ENCODE assay signal across 9 cellular contexts in genomic region chr4:76748649-76749048, GRCh38.
DNase-seq lines count a peak whose midpoint lies in the region; ATAC-seq, FAIRE-seq and TF ChIP-seq lines count a peak whose summit lies in the region.
"Had no signal": no experiment of that assay in that cellular context is flagged by ENCODE, and none has a peak within 500 bp of the region (broad histone marks: within the 10 kb centered on the region; RNA-seq: fewer than 3 reads in every experiment).

No MANE protein-coding gene starts in this region.

- peaks cover 18% of the 10 kb centered on the region for H3K4me1 Mint-ChIP-seq in endothelial cell (ENCODE audit: unreplicated experiment)

- peak; percentile 10 for FAIRE-seq in small intestine (lab: Jason Lieb, UNC)

- TF ChIP-seq CTCF in endothelial cell (IDR thresholded peaks at IDR 0.05; ENCODE audit: unreplicated experiment), result peak; percentile 19

- 0 out of 2 replicates have a peak, but pooled peaks cover 13% of the 10 kb centered on the region for H4K20me1 ChIP-seq in BLaER1

- no peak overlapping the region for H3K9ac ChIP-seq in BLaER1

- H3K27me3 Mint-ChIP-seq in endothelial cell (ENCODE audit: unreplicated experiment), result peaks cover 1% of the 10 kb centered on the region

- WGBS in small intestine, 3 donors, result 6 to 21% (median 12%) methylated on average over 6 of the region's 6 CpGs

- H3K36me3 Mint-ChIP-seq in endothelial cell (ENCODE audit: low read depth, unreplicated experiment), result no peaks in the 10 kb centered on the region
- H3K36me3 Mint-ChIP-seq: activated naive CD8-positive, alpha-beta T cell had no signal

- peaks cover 79% of the 10 kb centered on the region for H3K36me3 ChIP-seq in BLaER1
- H3K36me3 ChIP-seq in small intestine (ENCODE audit: control insufficient read depth in 2 of 2, insufficient read depth in 2 of 2, low read length in 2 of 2), result peaks cover 0 to 15% of the 10 kb centered on the region in 2 donors

- H3K4me3 ChIP-seq in BLaER1, result no peak overlapping the region
- H3K4me3 ChIP-seq in small intestine (ENCODE audit: low read depth in 1 of 2, low read length in 2 of 2), result no peak overlapping the region

- DNase-seq in NOMO-1 treated with DMSO at 0.1 percent for 48 hours (lab: John Stamatoyannopoulos, UW; ENCODE audit: unreplicated experiment) (peak; percentile 64), endothelial cell (ENCODE audit: low spot score) (peak; percentile 30), small intestine (peak; percentile 75), midbrain (lab: John Stamatoyannopoulos, UW) (no peak), COR-L47 (lab: John Stamatoyannopoulos, UW) (no peak)

- no peak overlapping the region for H3K4me3 Mint-ChIP-seq in endothelial cell (ENCODE audit: unreplicated experiment)
- H3K4me3 Mint-ChIP-seq: activated naive CD8-positive, alpha-beta T cell had no signal

- no peaks in the 10 kb centered on the region for H3K9me3 Mint-ChIP-seq in endothelial cell (ENCODE audit: unreplicated experiment)

- ATAC-seq in GM18873 (IDR thresholded peaks at IDR 0.05; ENCODE audit: low FRiP score, unreplicated experiment), result peak; percentile 47
- ATAC-seq in GM18861 (IDR thresholded peaks at IDR 0.05; ENCODE audit: unreplicated experiment), result no peak

- H3K27ac ChIP-seq in BLaER1 (no peak overlapping the region), small intestine (ENCODE audit: low read depth in 1 of 2, low read length in 1 of 2) (no peak overlapping the region)

- peak overlapping the region; percentile 30 for H3K4me2 ChIP-seq in BLaER1

- H3K27ac Mint-ChIP-seq in endothelial cell (ENCODE audit: unreplicated experiment), result no peak overlapping the region
- H3K27ac Mint-ChIP-seq: activated naive CD8-positive, alpha-beta T cell had no signal

- peaks cover 28% of the 10 kb centered on the region for H3K9me3 ChIP-seq in BLaER1
- H3K9me3 ChIP-seq in small intestine (ENCODE audit: control insufficient read depth, low read depth), result no peaks in the 10 kb centered on the region

- H3K27me3 ChIP-seq in BLaER1 (no peaks in the 10 kb centered on the region), small intestine (ENCODE audit: control insufficient read depth in 2 of 2, insufficient read depth in 2 of 2, low read length in 2 of 2) (no peaks in the 10 kb centered on the region)

- H3K4me1 ChIP-seq in BLaER1 (peaks cover 30% of the 10 kb centered on the region), small intestine (ENCODE audit: control insufficient read depth in 2 of 2, insufficient read depth in 1 of 2, low read depth in 1 of 2, low read length in 1 of 2) (no peaks in the 10 kb centered on the region)

Comparison
In these comparisons a context has a peak if more than half of its experiments do, and no peak if none do; other contexts are left out.
1. DNase-seq: peak in NOMO-1 treated with DMSO at 0.1 percent for 48 hours (single experiment), endothelial cell (single experiment) and small intestine (single experiment); none in midbrain (single experiment) and COR-L47 (single experiment).